1 cellular context compared by ENCODE assay signal in the genomic region with DNA sequence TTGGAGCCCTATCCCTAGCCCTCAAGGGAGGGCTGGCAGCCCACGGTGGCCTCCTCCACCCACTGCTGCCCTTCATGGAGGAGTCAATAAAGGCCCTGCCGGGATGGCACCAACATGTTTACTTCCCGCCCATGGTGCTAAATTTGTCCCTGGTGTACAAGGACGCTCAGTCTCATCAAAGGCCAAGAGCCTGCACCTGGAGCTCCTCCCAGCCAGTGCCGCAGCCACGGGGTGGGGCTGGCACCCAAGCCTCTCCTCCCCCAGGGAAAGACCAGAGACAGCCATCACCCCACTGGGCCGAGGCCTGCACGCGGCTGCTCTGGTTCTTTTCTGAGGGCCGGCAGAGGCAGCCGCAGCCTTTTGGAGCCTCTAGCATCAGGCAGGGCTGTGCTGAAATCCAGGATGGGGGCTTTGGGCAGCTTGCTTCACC.
TF ChIP-seq lines count a peak whose summit lies in the region.

No MANE protein-coding gene starts in this region.

TF ChIP-seq in HepG2, 621 proteins besides CTCF, POLR2A, EP300 and RAD21 (continues in another document):
- TF ChIP-seq NFE2L1 (CRISPR knock-in tag; IDR thresholded peaks at IDR 0.05; ENCODE audit: borderline replicate concordance) (no peak), ZNF235 (CRISPR knock-in tag; IDR thresholded peaks at IDR 0.05; ENCODE audit: borderline replicate concordance) (no peak), SAP130 (CRISPR knock-in tag; IDR thresholded peaks at IDR 0.05; ENCODE audit: low read depth) (peak; percentile 23; the same call in 1 of the 2 replicates), ZNF644 (CRISPR knock-in tag; IDR thresholded peaks at IDR 0.05; ENCODE audit: low read depth) (no peak), MED8 (CRISPR knock-in tag; IDR thresholded peaks at IDR 0.05; ENCODE audit: insufficient replicate concordance) (no peak), ZNF136 (CRISPR knock-in tag; IDR thresholded peaks at IDR 0.05; ENCODE audit: low read depth) (no peak), RFXANK (CRISPR knock-in tag; IDR thresholded peaks at IDR 0.05) (no peak), ZNF101 (CRISPR knock-in tag; IDR thresholded peaks at IDR 0.05; ENCODE audit: borderline replicate concordance, low read depth) (no peak), ZNF160 (CRISPR knock-in tag; IDR thresholded peaks at IDR 0.05) (no peak), ZBTB7B (CRISPR knock-in tag; IDR thresholded peaks at IDR 0.05) (no peak), PPARG (CRISPR knock-in tag; conservative IDR thresholded peaks at IDR 0.05) (no peak), ZNF552 (CRISPR knock-in tag; IDR thresholded peaks at IDR 0.05; ENCODE audit: borderline replicate concordance) (no peak), ZNF598 (CRISPR knock-in tag; IDR thresholded peaks at IDR 0.05; ENCODE audit: borderline replicate concordance) (no peak), SRY (CRISPR knock-in tag; IDR thresholded peaks at IDR 0.05) (0 out of 2 replicates have a peak, but pooled peaks have one; percentile 45), MED13 (CRISPR knock-in tag; IDR thresholded peaks at IDR 0.05) (no peak), ZNF17 (CRISPR knock-in tag; IDR thresholded peaks at IDR 0.05) (no peak), PCBP2 (optimal IDR thresholded peaks at IDR 0.05; ENCODE audit: low read depth, low read length, poor library complexity, severe bottlenecking) (no peak), ZNF33B (CRISPR knock-in tag; IDR thresholded peaks at IDR 0.05) (no peak), ZNF12 (CRISPR knock-in tag; IDR thresholded peaks at IDR 0.05) (no peak), EHMT2 (IDR thresholded peaks at IDR 0.05; ENCODE audit: borderline replicate concordance, low read depth, low read length) (no peak), HDAC1 (CRISPR knock-in tag; IDR thresholded peaks at IDR 0.05) (no peak), NFIB (CRISPR knock-in tag; IDR thresholded peaks at IDR 0.05; ENCODE audit: borderline replicate concordance) (no peak), ZMYM4 (CRISPR knock-in tag; IDR thresholded peaks at IDR 0.05) (peak; percentile 34; the same call in 1 of the 2 replicates)
- TF ChIP-seq, protein P1, sequence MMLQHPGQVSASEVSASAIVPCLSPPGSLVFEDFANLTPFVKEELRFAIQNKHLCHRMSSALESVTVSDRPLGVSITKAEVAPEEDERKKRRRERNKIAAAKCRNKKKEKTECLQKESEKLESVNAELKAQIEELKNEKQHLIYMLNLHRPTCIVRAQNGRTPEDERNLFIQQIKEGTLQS (CRISPR knock-in tag; IDR thresholded peaks at IDR 0.05) = no peak
- TF ChIP-seq, protein P2, sequence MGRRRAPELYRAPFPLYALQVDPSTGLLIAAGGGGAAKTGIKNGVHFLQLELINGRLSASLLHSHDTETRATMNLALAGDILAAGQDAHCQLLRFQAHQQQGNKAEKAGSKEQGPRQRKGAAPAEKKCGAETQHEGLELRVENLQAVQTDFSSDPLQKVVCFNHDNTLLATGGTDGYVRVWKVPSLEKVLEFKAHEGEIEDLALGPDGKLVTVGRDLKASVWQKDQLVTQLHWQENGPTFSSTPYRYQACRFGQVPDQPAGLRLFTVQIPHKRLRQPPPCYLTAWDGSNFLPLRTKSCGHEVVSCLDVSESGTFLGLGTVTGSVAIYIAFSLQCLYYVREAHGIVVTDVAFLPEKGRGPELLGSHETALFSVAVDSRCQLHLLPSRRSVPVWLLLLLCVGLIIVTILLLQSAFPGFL (CRISPR knock-in tag; IDR thresholded peaks at IDR 0.05) = no peak
- TF ChIP-seq, protein P3, sequence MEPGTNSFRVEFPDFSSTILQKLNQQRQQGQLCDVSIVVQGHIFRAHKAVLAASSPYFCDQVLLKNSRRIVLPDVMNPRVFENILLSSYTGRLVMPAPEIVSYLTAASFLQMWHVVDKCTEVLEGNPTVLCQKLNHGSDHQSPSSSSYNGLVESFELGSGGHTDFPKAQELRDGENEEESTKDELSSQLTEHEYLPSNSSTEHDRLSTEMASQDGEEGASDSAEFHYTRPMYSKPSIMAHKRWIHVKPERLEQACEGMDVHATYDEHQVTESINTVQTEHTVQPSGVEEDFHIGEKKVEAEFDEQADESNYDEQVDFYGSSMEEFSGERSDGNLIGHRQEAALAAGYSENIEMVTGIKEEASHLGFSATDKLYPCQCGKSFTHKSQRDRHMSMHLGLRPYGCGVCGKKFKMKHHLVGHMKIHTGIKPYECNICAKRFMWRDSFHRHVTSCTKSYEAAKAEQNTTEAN (CRISPR knock-in tag; conservative IDR thresholded peaks at IDR 0.05) = no peak
- TF ChIP-seq, protein P4, sequence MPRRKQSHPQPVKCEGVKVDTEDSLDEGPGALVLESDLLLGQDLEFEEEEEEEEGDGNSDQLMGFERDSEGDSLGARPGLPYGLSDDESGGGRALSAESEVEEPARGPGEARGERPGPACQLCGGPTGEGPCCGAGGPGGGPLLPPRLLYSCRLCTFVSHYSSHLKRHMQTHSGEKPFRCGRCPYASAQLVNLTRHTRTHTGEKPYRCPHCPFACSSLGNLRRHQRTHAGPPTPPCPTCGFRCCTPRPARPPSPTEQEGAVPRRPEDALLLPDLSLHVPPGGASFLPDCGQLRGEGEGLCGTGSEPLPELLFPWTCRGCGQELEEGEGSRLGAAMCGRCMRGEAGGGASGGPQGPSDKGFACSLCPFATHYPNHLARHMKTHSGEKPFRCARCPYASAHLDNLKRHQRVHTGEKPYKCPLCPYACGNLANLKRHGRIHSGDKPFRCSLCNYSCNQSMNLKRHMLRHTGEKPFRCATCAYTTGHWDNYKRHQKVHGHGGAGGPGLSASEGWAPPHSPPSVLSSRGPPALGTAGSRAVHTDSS (CRISPR knock-in tag; conservative IDR thresholded peaks at IDR 0.05) = no peak
- TF ChIP-seq, protein P5, sequence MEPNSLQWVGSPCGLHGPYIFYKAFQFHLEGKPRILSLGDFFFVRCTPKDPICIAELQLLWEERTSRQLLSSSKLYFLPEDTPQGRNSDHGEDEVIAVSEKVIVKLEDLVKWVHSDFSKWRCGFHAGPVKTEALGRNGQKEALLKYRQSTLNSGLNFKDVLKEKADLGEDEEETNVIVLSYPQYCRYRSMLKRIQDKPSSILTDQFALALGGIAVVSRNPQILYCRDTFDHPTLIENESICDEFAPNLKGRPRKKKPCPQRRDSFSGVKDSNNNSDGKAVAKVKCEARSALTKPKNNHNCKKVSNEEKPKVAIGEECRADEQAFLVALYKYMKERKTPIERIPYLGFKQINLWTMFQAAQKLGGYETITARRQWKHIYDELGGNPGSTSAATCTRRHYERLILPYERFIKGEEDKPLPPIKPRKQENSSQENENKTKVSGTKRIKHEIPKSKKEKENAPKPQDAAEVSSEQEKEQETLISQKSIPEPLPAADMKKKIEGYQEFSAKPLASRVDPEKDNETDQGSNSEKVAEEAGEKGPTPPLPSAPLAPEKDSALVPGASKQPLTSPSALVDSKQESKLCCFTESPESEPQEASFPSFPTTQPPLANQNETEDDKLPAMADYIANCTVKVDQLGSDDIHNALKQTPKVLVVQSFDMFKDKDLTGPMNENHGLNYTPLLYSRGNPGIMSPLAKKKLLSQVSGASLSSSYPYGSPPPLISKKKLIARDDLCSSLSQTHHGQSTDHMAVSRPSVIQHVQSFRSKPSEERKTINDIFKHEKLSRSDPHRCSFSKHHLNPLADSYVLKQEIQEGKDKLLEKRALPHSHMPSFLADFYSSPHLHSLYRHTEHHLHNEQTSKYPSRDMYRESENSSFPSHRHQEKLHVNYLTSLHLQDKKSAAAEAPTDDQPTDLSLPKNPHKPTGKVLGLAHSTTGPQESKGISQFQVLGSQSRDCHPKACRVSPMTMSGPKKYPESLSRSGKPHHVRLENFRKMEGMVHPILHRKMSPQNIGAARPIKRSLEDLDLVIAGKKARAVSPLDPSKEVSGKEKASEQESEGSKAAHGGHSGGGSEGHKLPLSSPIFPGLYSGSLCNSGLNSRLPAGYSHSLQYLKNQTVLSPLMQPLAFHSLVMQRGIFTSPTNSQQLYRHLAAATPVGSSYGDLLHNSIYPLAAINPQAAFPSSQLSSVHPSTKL (CRISPR knock-in tag; IDR thresholded peaks at IDR 0.05) = 0 out of 2 replicates have a peak, but pooled peaks have one; percentile 9
- TF ChIP-seq, protein P6, sequence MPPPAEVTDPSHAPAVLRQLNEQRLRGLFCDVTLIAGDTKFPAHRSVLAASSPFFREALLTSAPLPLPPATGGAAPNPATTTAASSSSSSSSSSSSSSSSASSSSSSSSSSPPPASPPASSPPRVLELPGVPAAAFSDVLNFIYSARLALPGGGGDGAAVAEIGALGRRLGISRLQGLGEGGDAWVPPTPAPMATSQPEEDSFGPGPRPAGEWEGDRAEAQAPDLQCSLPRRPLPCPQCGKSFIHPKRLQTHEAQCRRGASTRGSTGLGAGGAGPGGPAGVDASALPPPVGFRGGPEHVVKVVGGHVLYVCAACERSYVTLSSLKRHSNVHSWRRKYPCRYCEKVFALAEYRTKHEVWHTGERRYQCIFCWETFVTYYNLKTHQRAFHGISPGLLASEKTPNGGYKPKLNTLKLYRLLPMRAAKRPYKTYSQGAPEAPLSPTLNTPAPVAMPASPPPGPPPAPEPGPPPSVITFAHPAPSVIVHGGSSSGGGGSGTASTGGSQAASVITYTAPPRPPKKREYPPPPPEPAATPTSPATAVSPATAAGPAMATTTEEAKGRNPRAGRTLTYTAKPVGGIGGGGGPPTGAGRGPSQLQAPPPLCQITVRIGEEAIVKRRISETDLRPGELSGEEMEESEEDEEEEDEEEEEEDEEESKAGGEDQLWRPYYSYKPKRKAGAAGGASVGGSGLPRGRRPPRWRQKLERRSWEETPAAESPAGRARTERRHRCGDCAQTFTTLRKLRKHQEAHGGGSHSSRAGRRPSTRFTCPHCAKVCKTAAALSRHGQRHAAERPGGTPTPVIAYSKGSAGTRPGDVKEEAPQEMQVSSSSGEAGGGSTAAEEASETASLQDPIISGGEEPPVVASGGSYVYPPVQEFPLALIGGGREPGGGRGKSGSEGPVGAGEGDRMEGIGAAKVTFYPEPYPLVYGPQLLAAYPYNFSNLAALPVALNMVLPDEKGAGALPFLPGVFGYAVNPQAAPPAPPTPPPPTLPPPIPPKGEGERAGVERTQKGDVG (CRISPR knock-in tag; IDR thresholded peaks at IDR 0.05; ENCODE audit: borderline replicate concordance) = no peak
- TF ChIP-seq, protein P7, sequence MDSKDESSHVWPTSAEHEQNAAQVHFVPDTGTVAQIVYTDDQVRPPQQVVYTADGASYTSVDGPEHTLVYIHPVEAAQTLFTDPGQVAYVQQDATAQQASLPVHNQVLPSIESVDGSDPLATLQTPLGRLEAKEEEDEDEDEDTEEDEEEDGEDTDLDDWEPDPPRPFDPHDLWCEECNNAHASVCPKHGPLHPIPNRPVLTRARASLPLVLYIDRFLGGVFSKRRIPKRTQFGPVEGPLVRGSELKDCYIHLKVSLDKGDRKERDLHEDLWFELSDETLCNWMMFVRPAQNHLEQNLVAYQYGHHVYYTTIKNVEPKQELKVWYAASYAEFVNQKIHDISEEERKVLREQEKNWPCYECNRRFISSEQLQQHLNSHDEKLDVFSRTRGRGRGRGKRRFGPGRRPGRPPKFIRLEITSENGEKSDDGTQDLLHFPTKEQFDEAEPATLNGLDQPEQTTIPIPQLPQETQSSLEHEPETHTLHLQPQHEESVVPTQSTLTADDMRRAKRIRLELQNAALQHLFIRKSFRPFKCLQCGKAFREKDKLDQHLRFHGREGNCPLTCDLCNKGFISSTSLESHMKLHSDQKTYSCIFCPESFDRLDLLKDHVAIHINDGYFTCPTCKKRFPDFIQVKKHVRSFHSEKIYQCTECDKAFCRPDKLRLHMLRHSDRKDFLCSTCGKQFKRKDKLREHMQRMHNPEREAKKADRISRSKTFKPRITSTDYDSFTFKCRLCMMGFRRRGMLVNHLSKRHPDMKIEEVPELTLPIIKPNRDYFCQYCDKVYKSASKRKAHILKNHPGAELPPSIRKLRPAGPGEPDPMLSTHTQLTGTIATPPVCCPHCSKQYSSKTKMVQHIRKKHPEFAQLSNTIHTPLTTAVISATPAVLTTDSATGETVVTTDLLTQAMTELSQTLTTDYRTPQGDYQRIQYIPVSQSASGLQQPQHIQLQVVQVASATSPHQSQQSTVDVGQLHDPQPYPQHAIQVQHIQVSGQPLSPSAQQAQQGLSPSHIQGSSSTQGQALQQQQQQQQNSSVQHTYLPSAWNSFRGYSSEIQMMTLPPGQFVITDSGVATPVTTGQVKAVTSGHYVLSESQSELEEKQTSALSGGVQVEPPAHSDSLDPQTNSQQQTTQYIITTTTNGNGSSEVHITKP (CRISPR knock-in tag; IDR thresholded peaks at IDR 0.05; ENCODE audit: low read depth) = no peak
- TF ChIP-seq, protein P8, sequence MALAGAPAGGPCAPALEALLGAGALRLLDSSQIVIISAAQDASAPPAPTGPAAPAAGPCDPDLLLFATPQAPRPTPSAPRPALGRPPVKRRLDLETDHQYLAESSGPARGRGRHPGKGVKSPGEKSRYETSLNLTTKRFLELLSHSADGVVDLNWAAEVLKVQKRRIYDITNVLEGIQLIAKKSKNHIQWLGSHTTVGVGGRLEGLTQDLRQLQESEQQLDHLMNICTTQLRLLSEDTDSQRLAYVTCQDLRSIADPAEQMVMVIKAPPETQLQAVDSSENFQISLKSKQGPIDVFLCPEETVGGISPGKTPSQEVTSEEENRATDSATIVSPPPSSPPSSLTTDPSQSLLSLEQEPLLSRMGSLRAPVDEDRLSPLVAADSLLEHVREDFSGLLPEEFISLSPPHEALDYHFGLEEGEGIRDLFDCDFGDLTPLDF (CRISPR knock-in tag; IDR thresholded peaks at IDR 0.05) = no peak
- TF ChIP-seq, protein P9, sequence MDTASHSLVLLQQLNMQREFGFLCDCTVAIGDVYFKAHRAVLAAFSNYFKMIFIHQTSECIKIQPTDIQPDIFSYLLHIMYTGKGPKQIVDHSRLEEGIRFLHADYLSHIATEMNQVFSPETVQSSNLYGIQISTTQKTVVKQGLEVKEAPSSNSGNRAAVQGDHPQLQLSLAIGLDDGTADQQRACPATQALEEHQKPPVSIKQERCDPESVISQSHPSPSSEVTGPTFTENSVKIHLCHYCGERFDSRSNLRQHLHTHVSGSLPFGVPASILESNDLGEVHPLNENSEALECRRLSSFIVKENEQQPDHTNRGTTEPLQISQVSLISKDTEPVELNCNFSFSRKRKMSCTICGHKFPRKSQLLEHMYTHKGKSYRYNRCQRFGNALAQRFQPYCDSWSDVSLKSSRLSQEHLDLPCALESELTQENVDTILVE (CRISPR knock-in tag; IDR thresholded peaks at IDR 0.05) = no peak
- TF ChIP-seq, protein P10, sequence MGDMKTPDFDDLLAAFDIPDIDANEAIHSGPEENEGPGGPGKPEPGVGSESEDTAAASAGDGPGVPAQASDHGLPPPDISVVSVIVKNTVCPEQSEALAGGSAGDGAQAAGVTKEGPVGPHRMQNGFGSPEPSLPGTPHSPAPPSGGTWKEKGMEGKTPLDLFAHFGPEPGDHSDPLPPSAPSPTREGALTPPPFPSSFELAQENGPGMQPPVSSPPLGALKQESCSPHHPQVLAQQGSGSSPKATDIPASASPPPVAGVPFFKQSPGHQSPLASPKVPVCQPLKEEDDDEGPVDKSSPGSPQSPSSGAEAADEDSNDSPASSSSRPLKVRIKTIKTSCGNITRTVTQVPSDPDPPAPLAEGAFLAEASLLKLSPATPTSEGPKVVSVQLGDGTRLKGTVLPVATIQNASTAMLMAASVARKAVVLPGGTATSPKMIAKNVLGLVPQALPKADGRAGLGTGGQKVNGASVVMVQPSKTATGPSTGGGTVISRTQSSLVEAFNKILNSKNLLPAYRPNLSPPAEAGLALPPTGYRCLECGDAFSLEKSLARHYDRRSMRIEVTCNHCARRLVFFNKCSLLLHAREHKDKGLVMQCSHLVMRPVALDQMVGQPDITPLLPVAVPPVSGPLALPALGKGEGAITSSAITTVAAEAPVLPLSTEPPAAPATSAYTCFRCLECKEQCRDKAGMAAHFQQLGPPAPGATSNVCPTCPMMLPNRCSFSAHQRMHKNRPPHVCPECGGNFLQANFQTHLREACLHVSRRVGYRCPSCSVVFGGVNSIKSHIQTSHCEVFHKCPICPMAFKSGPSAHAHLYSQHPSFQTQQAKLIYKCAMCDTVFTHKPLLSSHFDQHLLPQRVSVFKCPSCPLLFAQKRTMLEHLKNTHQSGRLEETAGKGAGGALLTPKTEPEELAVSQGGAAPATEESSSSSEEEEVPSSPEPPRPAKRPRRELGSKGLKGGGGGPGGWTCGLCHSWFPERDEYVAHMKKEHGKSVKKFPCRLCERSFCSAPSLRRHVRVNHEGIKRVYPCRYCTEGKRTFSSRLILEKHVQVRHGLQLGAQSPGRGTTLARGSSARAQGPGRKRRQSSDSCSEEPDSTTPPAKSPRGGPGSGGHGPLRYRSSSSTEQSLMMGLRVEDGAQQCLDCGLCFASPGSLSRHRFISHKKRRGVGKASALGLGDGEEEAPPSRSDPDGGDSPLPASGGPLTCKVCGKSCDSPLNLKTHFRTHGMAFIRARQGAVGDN (CRISPR knock-in tag; IDR thresholded peaks at IDR 0.05) = peak; percentile 54
